ENCODE assay signal across 31 cellular contexts in genomic region chr13:23472189-23472588, GRCh38.
"Had no signal": no experiment of that assay in that cellular context is flagged by ENCODE, and none has a peak within 500 bp of the region (broad histone marks: within the 10 kb centered on the region; RNA-seq: fewer than 3 reads in every experiment).

No MANE protein-coding gene starts in this region.

- H3K27ac Mint-ChIP-seq: activated B cell treated with CpG ODN at 0.5 μM for 24 hours; activated CD4-positive, alpha-beta memory T cell treated with anti-CD3 and anti-CD28 coated beads for 36 hours; activated naive CD4-positive, alpha-beta T cell treated with anti-CD3 and anti-CD28 coated beads for 36 hours; activated naive CD4-positive, alpha-beta T cell treated with anti-CD3 and anti-CD28 coated beads, Interleukin-2, amount 50 U/mL, for 72 hours; activated naive CD8-positive, alpha-beta T cell treated with anti-CD3 and anti-CD28 coated beads, Interleukin-2, amount 50 U/mL, for 24 hours; activated T-helper 1 cell treated with anti-CD3 and anti-CD28 coated beads, Interleukin-12 subunit alpha, Interleukin-12 subunit beta, Interleukin-2, Interleukin-4 antibody, amounts not matched to agents 30 ng/mL and 10 ng/mL and 1 ng/mL, durations not matched to agents 14 hours and 24 hours and 36 hours had no signal

- DNase-seq: activated B cell treated with CpG ODN at 0.5 μM for 24 hours; activated CD4-positive, alpha-beta memory T cell treated with anti-CD3 and anti-CD28 coated beads for 36 hours; activated CD4-positive, alpha-beta T cell treated with anti-CD3 and anti-CD28 coated beads for 4 hours; activated CD4-positive, alpha-beta T cell treated with anti-CD3 and anti-CD28 coated beads, Interleukin-2, amount 50 U/mL, for 1 hour; activated CD4-positive, CD25-positive, alpha-beta regulatory T cell treated with anti-CD3 and anti-CD28 coated beads, Interleukin-2, amount 50 U/mL, for 72 hours; activated CD8-positive, alpha-beta memory T cell treated with anti-CD3 and anti-CD28 coated beads, Interleukin-2, amount 50 U/mL, for 4 hours; activated gamma-delta T cell treated with Interleukin-2 at 50 U/mL for 16 hours; activated naive CD4-positive, alpha-beta T cell treated with anti-CD3 and anti-CD28 coated beads for 36 hours; activated naive CD8-positive, alpha-beta T cell treated with anti-CD3 and anti-CD28 coated beads, Interleukin-2, amount 50 U/mL, for 24 hours; activated T-cell treated with anti-CD3 and anti-CD28 coated beads for 4 hours; activated T-cell treated with anti-CD3 and anti-CD28 coated beads, Interleukin-2, amount 50 U/mL, for 4 hours; amniotic stem cell; aorta; caudate nucleus; cerebellar nuclear complex; MM.1S; NCI-H1092 treated with DMSO at 0.1 percent for 48 hours; NCI-H146; NCI-H187; NCI-H2029 treated with DMSO at 0.1 percent for 48 hours; NCI-H2107; NCI-H2171; NCI-H510A; NCI-H526; NK-92 treated with Interleukin-12 subunit alpha and Interleukin-12 subunit beta, amount 100 ng/mL, for 24 hours; SHP77; SJCRH30; T1000 had no signal

- H3K4me3 Mint-ChIP-seq: activated B cell treated with CpG ODN at 0.5 μM for 24 hours; activated CD4-positive, alpha-beta memory T cell treated with anti-CD3 and anti-CD28 coated beads for 36 hours; activated naive CD4-positive, alpha-beta T cell treated with anti-CD3 and anti-CD28 coated beads for 36 hours; activated naive CD8-positive, alpha-beta T cell treated with anti-CD3 and anti-CD28 coated beads, Interleukin-2, amount 50 U/mL, for 24 hours; activated T-cell treated with anti-CD3 and anti-CD28 coated beads, Interleukin-2, amount 50 U/mL, for 4 hours; activated T-helper 1 cell treated with anti-CD3 and anti-CD28 coated beads, Interleukin-12 subunit alpha, Interleukin-12 subunit beta, Interleukin-2, Interleukin-4 antibody, amounts not matched to agents 30 ng/mL and 10 ng/mL and 1 ng/mL, durations not matched to agents 14 hours and 24 hours and 36 hours had no signal

- H3K9me3 Mint-ChIP-seq: activated B cell treated with CpG ODN at 0.5 μM for 24 hours; activated CD4-positive, alpha-beta memory T cell treated with anti-CD3 and anti-CD28 coated beads for 36 hours; activated naive CD4-positive, alpha-beta T cell treated with anti-CD3 and anti-CD28 coated beads for 36 hours; activated naive CD4-positive, alpha-beta T cell treated with anti-CD3 and anti-CD28 coated beads, Interleukin-2, amount 50 U/mL, for 72 hours; activated naive CD8-positive, alpha-beta T cell treated with anti-CD3 and anti-CD28 coated beads, Interleukin-2, amount 50 U/mL, for 24 hours; activated T-cell treated with anti-CD3 and anti-CD28 coated beads, Interleukin-2, amount 50 U/mL, for 4 hours; activated T-helper 1 cell treated with anti-CD3 and anti-CD28 coated beads, Interleukin-12 subunit alpha, Interleukin-12 subunit beta, Interleukin-2, Interleukin-4 antibody, amounts not matched to agents 30 ng/mL and 10 ng/mL and 1 ng/mL, durations not matched to agents 14 hours and 24 hours and 36 hours had no signal

- H3K36me3 Mint-ChIP-seq: activated CD4-positive, alpha-beta memory T cell treated with anti-CD3 and anti-CD28 coated beads for 36 hours; activated naive CD4-positive, alpha-beta T cell treated with anti-CD3 and anti-CD28 coated beads, Interleukin-2, amount 50 U/mL, for 72 hours had no signal

- ATAC-seq: activated naive CD4-positive, alpha-beta T cell treated with anti-CD3 and anti-CD28 coated beads, Interleukin-2, amount 50 U/mL, for 72 hours; activated naive CD8-positive, alpha-beta T cell treated with anti-CD3 and anti-CD28 coated beads, Interleukin-2, amount 50 U/mL, for 24 hours; activated T-cell treated with anti-CD3 and anti-CD28 coated beads, Interleukin-2, amount 50 U/mL, for 4 hours had no signal

- H3K4me3 ChIP-seq: SJCRH30, SK-N-MC had no signal
